8 cellular contexts compared by ENCODE assay signal in genomic region chr21:15729674-15730483, GRCh38. TPM values are rescaled to one million over a fixed set of nuclear protein-coding genes. Genes with fewer than 3 reads are reported as not detected.
DNase-seq lines count a peak whose midpoint lies in the region; ATAC-seq and TF ChIP-seq lines count a peak whose summit lies in the region.

Gene USP25 (plus strand): TSS chr21:15729982. CDS start chr21:15730394, 412 bp downstream.

- peak within 1 kb of the TSS; percentile 92 for H3K27ac Mint-ChIP-seq in chondrocyte (ENCODE audit: unreplicated experiment)

- TF ChIP-seq CTCF in AG09319 (IDR thresholded peaks at IDR 0.05; ENCODE audit: low read depth, low read length) (peak; percentile 7), chondrocyte (IDR thresholded peaks at IDR 0.05) (peak; percentile 48)

- ATAC-seq in HG03159 (IDR thresholded peaks at IDR 0.05; ENCODE audit: unreplicated experiment) = peak; percentile 56

- DNase-seq in AG09319 (ENCODE audit: extremely low read depth, low read depth) (peak; percentile 47), NCI-H460 (ENCODE audit: extremely low read depth, low read depth) (peak; percentile 64), chondrocyte (ENCODE audit: low spot score) (no peak), kidney tubule cell (ENCODE audit: low spot score) (peak; percentile 90)
- peak; percentile 74 to 79 for DNase-seq in activated CD4-positive, alpha-beta T cell treated with anti-CD3 and anti-CD28 coated beads for 24 hours (ENCODE audit: low read depth in 2 of 2)
- peak; percentile 59 to 80 (median 74) for DNase-seq in stimulated activated CD4-positive, alpha-beta T cell treated with anti-CD3 and anti-CD28 coated beads, Interleukin-1b, Interleukin-23, amount 100 ng/mL, for 24 hours (ENCODE audit: low read depth in 4 of 4, low spot score in 1 of 4)

- H3K4me1 Mint-ChIP-seq in chondrocyte (ENCODE audit: low read depth) = peaks cover 36% of the 10 kb centered on the region

- H3K27me3 Mint-ChIP-seq in chondrocyte (ENCODE audit: low read depth) = no peaks in the 10 kb centered on the region

- H3K4me3 Mint-ChIP-seq in chondrocyte (ENCODE audit: unreplicated experiment) = peak within 1 kb of the TSS; percentile 87

- TF ChIP-seq POLR2A in GM18951 (IDR thresholded peaks at IDR 0.05; ENCODE audit: extremely low read depth, insufficient read depth, insufficient read length) = peak; percentile 81

- H3K9me3 Mint-ChIP-seq in chondrocyte (ENCODE audit: low read depth) = no peaks in the 10 kb centered on the region

- H3K36me3 Mint-ChIP-seq in chondrocyte (ENCODE audit: low read depth) = no peaks in the 10 kb centered on the region

- in situ Hi-C loops in GM18951 (cut with MboI; ENCODE audit: low sequenced_read_pairs, unreplicated experiment) = no loop called here

RNA-seq across cellular contexts. Expression of gene USP25, which starts in this region (rescaled TPM):
- 30.9 TPM in 2 replicates for total RNA-seq in NCI-H460 (2014; rRNA removed; shearing (Covaris generic))
- 19.9 and 31.6 TPM in 2 replicates for polyA plus RNA-seq in NCI-H460 (2014; cell fraction: nucleus; rRNA removed)
- total RNA-seq in chondrocyte = 47.2 to 58.9 TPM (median 58.5 TPM) in 3 replicates
